ENCODE assay signal across 8 cellular contexts in the genomic region with DNA sequence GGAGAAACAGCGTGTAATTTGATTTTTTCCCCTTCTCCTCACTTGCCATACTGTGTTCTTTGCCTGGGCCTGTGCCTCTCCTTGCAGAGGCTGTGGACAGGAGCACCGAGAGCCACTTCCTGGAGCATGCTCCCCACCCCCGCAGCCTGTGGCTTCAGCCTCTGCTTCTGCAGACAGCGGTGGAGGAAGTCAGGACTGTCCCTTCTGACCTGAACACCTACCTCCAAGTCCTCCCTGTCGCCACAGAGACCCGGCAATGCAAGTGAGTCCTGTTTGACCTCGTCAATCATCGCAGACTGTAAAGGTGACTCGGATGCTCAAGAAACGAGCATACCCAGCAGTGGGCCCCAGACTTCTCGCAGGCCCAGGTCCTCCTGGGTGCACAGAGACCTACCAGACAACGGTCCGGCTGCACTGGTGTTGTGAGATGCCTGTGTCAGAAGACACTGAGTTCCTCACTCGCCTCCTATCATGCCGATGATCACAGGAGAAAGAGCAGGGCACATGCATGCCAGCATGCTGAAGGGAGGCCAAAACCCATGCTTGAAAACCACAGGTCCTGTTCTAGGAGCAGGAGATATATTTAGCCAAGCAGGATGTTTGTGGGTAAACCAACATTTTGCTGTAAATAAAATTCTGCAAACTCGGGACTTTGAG.
A peak's percentile ranks its signal among the peaks of the same experiment; 100 is the strongest.
DNase-seq lines count a peak whose midpoint lies in the region; ATAC-seq and TF ChIP-seq lines count a peak whose summit lies in the region.

No MANE protein-coding gene starts in this region.

- peaks cover 25% of the 10 kb centered on the region for H3K4me1 ChIP-seq in DND-41 (ENCODE audit: insufficient read depth, low read length)
- H3K4me1 ChIP-seq in heart left ventricle: peaks cover 0 to 50% (median 12%) of the 10 kb centered on the region in 12 donors
- H3K4me1 ChIP-seq in effector memory CD4-positive, alpha-beta T cell (ENCODE audit: control insufficient read depth, insufficient read depth, low read length, poor library complexity, severe bottlenecking): peaks cover 34% of the 10 kb centered on the region

- CTCF ChIA-PET in activated CD8-positive, alpha-beta T cell treated with anti-CD3 and anti-CD28 coated beads, Interleukin-2, amount 10 ng/mL, durations not matched to agents 7 days and 5 days (lab: Charles Lee): interaction anchor here (0.9 to 5.4 kb wide), 8 partner anchors 9 to 263 kb away, joined by 3 to 47 read pairs (median 7); no protein-coding TSS in a partner anchor

- H3K9ac ChIP-seq in DND-41 (ENCODE audit: low read depth, low read length): no peak overlapping the region

- peak overlapping the region; percentile 80 for H3K4me3 Mint-ChIP-seq in activated CD8-positive, alpha-beta T cell treated with anti-CD3 and anti-CD28 coated beads, Interleukin-2, amount 10 ng/mL, durations not matched to agents 7 days and 5 days

- H3K36me3 ChIP-seq in DND-41 (ENCODE audit: insufficient read depth, low read length): no peaks in the 10 kb centered on the region
- H3K36me3 ChIP-seq in heart left ventricle: no peaks in the 10 kb centered on the region
- no peaks in the 10 kb centered on the region for H3K36me3 ChIP-seq in effector memory CD4-positive, alpha-beta T cell (ENCODE audit: control insufficient read depth, insufficient read depth, low read length)

- H3K4me2 ChIP-seq in DND-41 (ENCODE audit: insufficient read depth, low read length): no peak overlapping the region

- peak overlapping the region; percentile 96 for H3K27ac Mint-ChIP-seq in activated CD8-positive, alpha-beta T cell treated with anti-CD3 and anti-CD28 coated beads, Interleukin-2, amount 10 ng/mL, durations not matched to agents 7 days and 5 days

- TF ChIP-seq CTCF in DND-41 (IDR thresholded peaks at IDR 0.05; ENCODE audit: borderline replicate concordance, extremely low read depth, low read length, poor library complexity, severe bottlenecking) (no peak), heart left ventricle (IDR thresholded peaks at IDR 0.05) (no peak)

- H3K4me3 ChIP-seq in DND-41 (ENCODE audit: low read depth in 1 of 2, low read length in 2 of 2) (no peak overlapping the region), heart left ventricle (peak overlapping the region in 1 of 12 donors; percentile 31)
- no peak overlapping the region for H3K4me3 ChIP-seq in effector memory CD4-positive, alpha-beta T cell (ENCODE audit: insufficient read depth, low read depth, low read length, poor library complexity, severe bottlenecking)

- 47 to 65% (median 58%) methylated on average over 16 of the region's 16 CpGs for WGBS in heart left ventricle, 4 donors

- no peaks in the 10 kb centered on the region for H4K20me1 ChIP-seq in DND-41 (ENCODE audit: insufficient read depth, low read length)

- intact Hi-C loops in heart left ventricle (cut with DNase I): no loop called here

- no peaks in the 10 kb centered on the region for H3K79me2 ChIP-seq in DND-41 (ENCODE audit: insufficient read depth, low read length)

- peaks cover 82% of the 10 kb centered on the region for H3K4me1 Mint-ChIP-seq in activated CD8-positive, alpha-beta T cell treated with anti-CD3 and anti-CD28 coated beads, Interleukin-2, amount 10 ng/mL, durations not matched to agents 7 days and 5 days (ENCODE audit: low read depth)

- H2AFZ ChIP-seq in DND-41 (ENCODE audit: low read depth, low read length): no peak overlapping the region

- H3K9me3 Mint-ChIP-seq in activated CD8-positive, alpha-beta T cell treated with anti-CD3 and anti-CD28 coated beads, Interleukin-2, amount 10 ng/mL, durations not matched to agents 7 days and 5 days (ENCODE audit: insufficient read depth): no peaks in the 10 kb centered on the region

- no peaks in the 10 kb centered on the region for H3K9me3 ChIP-seq in DND-41 (ENCODE audit: insufficient read depth, low read length, severe bottlenecking)
- no peaks in the 10 kb centered on the region for H3K9me3 ChIP-seq in heart left ventricle
- H3K9me3 ChIP-seq in effector memory CD4-positive, alpha-beta T cell (ENCODE audit: control insufficient read depth, low read length): no peaks in the 10 kb centered on the region

- POLR2A ChIA-PET in activated CD8-positive, alpha-beta T cell treated with anti-CD3 and anti-CD28 coated beads, Interleukin-2, amount 10 ng/mL, durations not matched to agents 7 days and 5 days (lab: Charles Lee): interaction anchor here (0.6 to 4.1 kb wide), 15 partner anchors 11 to 263 kb away, joined by 3 to 52 read pairs (median 6); no protein-coding TSS in a partner anchor

- TF ChIP-seq POLR2A in heart left ventricle (IDR thresholded peaks at IDR 0.05): no peak

- no peak for ATAC-seq in DND-41 (ENCODE audit: insufficient read depth, low read depth)
- peak; percentile 53 for ATAC-seq in GM19455 (IDR thresholded peaks at IDR 0.05; ENCODE audit: unreplicated experiment)
- ATAC-seq in HG03565 (IDR thresholded peaks at IDR 0.05; ENCODE audit: unreplicated experiment): peak; percentile 67
- peak; percentile 55 for ATAC-seq in activated CD8-positive, alpha-beta T cell treated with anti-CD3 and anti-CD28 coated beads, Interleukin-2, amount 10 ng/mL, durations not matched to agents 7 days and 5 days
- peak in 3 of 4 donors; percentile 22 to 56 (median 48) for ATAC-seq in heart left ventricle

- H3K36me3 Mint-ChIP-seq in activated CD8-positive, alpha-beta T cell treated with anti-CD3 and anti-CD28 coated beads, Interleukin-2, amount 10 ng/mL, durations not matched to agents 7 days and 5 days (ENCODE audit: low read depth): peaks cover 20% of the 10 kb centered on the region

- H3K27me3 ChIP-seq in DND-41 (ENCODE audit: insufficient read depth, low read length, poor library complexity) (no peaks in the 10 kb centered on the region), heart left ventricle (no peaks in the 10 kb centered on the region)
- H3K27me3 ChIP-seq in effector memory CD4-positive, alpha-beta T cell (replicated peaks; ENCODE audit: control insufficient read depth, insufficient read depth, low read length, poor library complexity, severe bottlenecking): no peaks in the 10 kb centered on the region

- no peaks in the 10 kb centered on the region for H3K27me3 Mint-ChIP-seq in activated CD8-positive, alpha-beta T cell treated with anti-CD3 and anti-CD28 coated beads, Interleukin-2, amount 10 ng/mL, durations not matched to agents 7 days and 5 days (ENCODE audit: low read depth)

- peak; percentile 45 for DNase-seq in DND-41
- DNase-seq in activated CD8-positive, alpha-beta T cell treated with anti-CD3 and anti-CD28 coated beads, Interleukin-2, amount 10 ng/mL, durations not matched to agents 7 days and 5 days: peak; percentile 78
- peak in 3 of 5 donors; percentile 50 to 53 (median 51) for DNase-seq in heart left ventricle
- peak; percentile 18 for DNase-seq in stimulated activated naive CD4-positive, alpha-beta T cell treated with Interleukin-2 at 50 U/mL for 16 hours (lab: John Stamatoyannopoulos, UW)
- DNase-seq in dermis blood vessel endothelial cell: no peak
- DNase-seq in effector memory CD4-positive, alpha-beta T cell: no peak

- H3K27ac ChIP-seq in DND-41 (ENCODE audit: low read length): no peak overlapping the region
- peak overlapping the region in 1 of 12 donors; percentile 76 for H3K27ac ChIP-seq in heart left ventricle
- no peak overlapping the region for H3K27ac ChIP-seq in effector memory CD4-positive, alpha-beta T cell (ENCODE audit: insufficient read depth, low read length, poor library complexity, severe bottlenecking)

Comparison
In these comparisons a context has a peak if more than half of its experiments do, and no peak if none do; other contexts are left out.
1. DNase-seq: peak in DND-41 (single experiment), activated CD8-positive, alpha-beta T cell treated with anti-CD3 and anti-CD28 coated beads, Interleukin-2, amount 10 ng/mL, durations not matched to agents 7 days and 5 days (single experiment), heart left ventricle (3 of 5) and stimulated activated naive CD4-positive, alpha-beta T cell treated with Interleukin-2 at 50 U/mL for 16 hours (single experiment); none in dermis blood vessel endothelial cell (single experiment) and effector memory CD4-positive, alpha-beta T cell (0 of 3).